8 cellular contexts compared by ENCODE assay signal in genomic region chr1:153535664-153536585, GRCh38. TPM values are rescaled to one million over a fixed set of nuclear protein-coding genes. Genes with fewer than 3 reads are reported as not detected.
DNase-seq lines count a peak whose midpoint lies in the region; ATAC-seq and TF ChIP-seq lines count a peak whose summit lies in the region.

Gene S100A6 (minus strand): TSS chr1:153535991. CDS start chr1:153535339, 652 bp downstream.

- no peaks in the 10 kb centered on the region for H3K9me3 ChIP-seq in Caco-2

- H3K27me3 Mint-ChIP-seq in Caco-2 (ENCODE audit: insufficient read depth, unreplicated experiment): no peaks in the 10 kb centered on the region
- no peaks in the 10 kb centered on the region for H3K27me3 Mint-ChIP-seq in natural killer cell treated with Interleukin-12 subunit alpha and Interleukin-12 subunit beta and Interleukin-15 and Interleukin-18, amount 100 ng/mL, for 72 hours
- H3K27me3 Mint-ChIP-seq in stimulated activated naive B cell treated with anti-CD40 and anti-IgM and Interleukin-4, amounts not matched to agents 10 μg/mL and 1 μg/mL and 100 μg/mL, for 72 hours: no peaks in the 10 kb centered on the region

- H3K36me3 Mint-ChIP-seq in Caco-2 (ENCODE audit: insufficient read depth, unreplicated experiment): peaks cover 21% of the 10 kb centered on the region
- no peaks in the 10 kb centered on the region for H3K36me3 Mint-ChIP-seq in natural killer cell treated with Interleukin-12 subunit alpha and Interleukin-12 subunit beta and Interleukin-15 and Interleukin-18, amount 100 ng/mL, for 72 hours
- H3K36me3 Mint-ChIP-seq in stimulated activated naive B cell treated with anti-CD40 and anti-IgM and Interleukin-4, amounts not matched to agents 10 μg/mL and 1 μg/mL and 100 μg/mL, for 72 hours: peaks cover 7 to 16% of the 10 kb centered on the region in 2 donors

- DNase-seq in Caco-2 (peak; percentile 69 to 81), SHP77 treated with DMSO at 0.1 percent for 48 hours (lab: John Stamatoyannopoulos, UW) (peak; percentile 80), activated gamma-delta T cell treated with Interleukin-2 at 50 U/mL for 16 hours (peak; percentile 86), fibroblast of pulmonary artery (ENCODE audit: low read depth) (peak; percentile 84), NCI-H446 treated with DMSO at 0.1 percent for 48 hours (lab: John Stamatoyannopoulos, UW) (no peak)
- peak; percentile 91 for DNase-seq in natural killer cell treated with Interleukin-12 subunit alpha and Interleukin-12 subunit beta and Interleukin-15 and Interleukin-18, amount 100 ng/mL, for 72 hours (ENCODE audit: low spot score)
- peak; percentile 63 for DNase-seq in stimulated activated naive B cell treated with anti-CD40 and anti-IgM and Interleukin-4, amounts not matched to agents 10 μg/mL and 1 μg/mL and 100 μg/mL, for 72 hours

- no peaks in the 10 kb centered on the region for H3K9me3 Mint-ChIP-seq in Caco-2 (ENCODE audit: unreplicated experiment)
- no peaks in the 10 kb centered on the region for H3K9me3 Mint-ChIP-seq in natural killer cell treated with Interleukin-12 subunit alpha and Interleukin-12 subunit beta and Interleukin-15 and Interleukin-18, amount 100 ng/mL, for 72 hours
- H3K9me3 Mint-ChIP-seq in stimulated activated naive B cell treated with anti-CD40 and anti-IgM and Interleukin-4, amounts not matched to agents 10 μg/mL and 1 μg/mL and 100 μg/mL, for 72 hours: peaks cover 0 to 2% of the 10 kb centered on the region in 2 donors

- peaks cover 37% of the 10 kb centered on the region for H3K4me1 ChIP-seq in Caco-2

- peak within 1 kb of the TSS; percentile 95 for H3K4me3 Mint-ChIP-seq in Caco-2 (ENCODE audit: unreplicated experiment)
- H3K4me3 Mint-ChIP-seq in natural killer cell treated with Interleukin-12 subunit alpha and Interleukin-12 subunit beta and Interleukin-15 and Interleukin-18, amount 100 ng/mL, for 72 hours: peak within 1 kb of the TSS; percentile 93
- H3K4me3 Mint-ChIP-seq in stimulated activated naive B cell treated with anti-CD40 and anti-IgM and Interleukin-4, amounts not matched to agents 10 μg/mL and 1 μg/mL and 100 μg/mL, for 72 hours: peak within 1 kb of the TSS; percentile 89 to 96

- intact Hi-C loops in Caco-2 (cut with micrococcal nuclease; ENCODE audit: unreplicated experiment): no loop called here

- peaks cover 31% of the 10 kb centered on the region for H3K4me1 Mint-ChIP-seq in Caco-2 (ENCODE audit: low read depth, unreplicated experiment)
- peaks cover 64 to 72% of the 10 kb centered on the region in 2 donors for H3K4me1 Mint-ChIP-seq in natural killer cell treated with Interleukin-12 subunit alpha and Interleukin-12 subunit beta and Interleukin-15 and Interleukin-18, amount 100 ng/mL, for 72 hours (ENCODE audit: low read depth in 2 of 2)
- H3K4me1 Mint-ChIP-seq in stimulated activated naive B cell treated with anti-CD40 and anti-IgM and Interleukin-4, amounts not matched to agents 10 μg/mL and 1 μg/mL and 100 μg/mL, for 72 hours: peaks cover 51 to 65% of the 10 kb centered on the region in 2 donors

- CTCF ChIA-PET in Caco-2 (lab: Charles Lee): interaction anchor here (0.6 to 1.9 kb wide), 11 partner anchors 9 to 92 kb away, joined by 3 to 9 read pairs (median 5); partner anchors contain the start of genes S100A13, S100A14 and S100A4

- peak within 1 kb of the TSS; percentile 94 for H3K27ac Mint-ChIP-seq in Caco-2 (ENCODE audit: unreplicated experiment)
- H3K27ac Mint-ChIP-seq in natural killer cell treated with Interleukin-12 subunit alpha and Interleukin-12 subunit beta and Interleukin-15 and Interleukin-18, amount 100 ng/mL, for 72 hours: peak within 1 kb of the TSS; percentile 93 to 95
- H3K27ac Mint-ChIP-seq in stimulated activated naive B cell treated with anti-CD40 and anti-IgM and Interleukin-4, amounts not matched to agents 10 μg/mL and 1 μg/mL and 100 μg/mL, for 72 hours: peak within 1 kb of the TSS; percentile 97

- H3K4me3 ChIP-seq in Caco-2 (ENCODE audit: low read depth, low read length): peak within 1 kb of the TSS; percentile 44
- peak within 1 kb of the TSS; percentile 67 for H3K4me3 ChIP-seq in fibroblast of pulmonary artery (replicated peaks; ENCODE audit: low read depth, low read length)

- H3K36me3 ChIP-seq in Caco-2 (ENCODE audit: control insufficient read depth, insufficient read depth, low read length): no peaks in the 10 kb centered on the region; the same call in 1 of the 2 replicates

- BruUV-seq in Caco-2 (replicated peaks; lab: Mats Ljungman, UMichigan): no TSS peak

- POLR2A ChIA-PET in Caco-2 (lab: Charles Lee): interaction anchor here (0.6 to 2.0 kb wide), 8 partner anchors 9 to 96 kb away, joined by 3 to 13 read pairs (median 6); partner anchors contain the start of gene S100A13

- no peak for TF ChIP-seq CTCF in Caco-2 (IDR thresholded peaks at IDR 0.05; ENCODE audit: insufficient read depth in 1 of 2, low read depth in 1 of 2, low read length in 1 of 2, severe bottlenecking in 1 of 2, unreplicated experiment in 1 of 2)
- TF ChIP-seq CTCF in fibroblast of pulmonary artery (IDR thresholded peaks at IDR 0.05; ENCODE audit: low read length, missing control alignments): no peak

- ATAC-seq in HG03432 (IDR thresholded peaks at IDR 0.05; ENCODE audit: unreplicated experiment): peak; percentile 50
- ATAC-seq in natural killer cell treated with Interleukin-12 subunit alpha and Interleukin-12 subunit beta and Interleukin-15 and Interleukin-18, amount 100 ng/mL, for 72 hours: peak; percentile 88 to 92
- ATAC-seq in stimulated activated naive B cell treated with anti-CD40 and anti-IgM and Interleukin-4, amounts not matched to agents 10 μg/mL and 1 μg/mL and 100 μg/mL, for 72 hours (replicated peaks): peak; percentile 80 to 82

- no peaks in the 10 kb centered on the region for H3K27me3 ChIP-seq in Caco-2 (replicated peaks; ENCODE audit: control insufficient read depth, insufficient read depth, low read length)

RNA-seq across cellular contexts. Expression of gene S100A6, which starts in this region (rescaled TPM):
- total RNA-seq in Caco-2 (2022): 416 and 432 TPM in 2 replicates
- total RNA-seq in natural killer cell treated with Interleukin-12 subunit alpha and Interleukin-12 subunit beta and Interleukin-15 and Interleukin-18, amount 100 ng/mL, for 72 hours: 100 to 1,000 TPM in 1 of 2 donors, 10 to 100 TPM in 1; 90.9 to 106 TPM
